ENCODE assay signal across 25 cellular contexts in the genomic region with DNA sequence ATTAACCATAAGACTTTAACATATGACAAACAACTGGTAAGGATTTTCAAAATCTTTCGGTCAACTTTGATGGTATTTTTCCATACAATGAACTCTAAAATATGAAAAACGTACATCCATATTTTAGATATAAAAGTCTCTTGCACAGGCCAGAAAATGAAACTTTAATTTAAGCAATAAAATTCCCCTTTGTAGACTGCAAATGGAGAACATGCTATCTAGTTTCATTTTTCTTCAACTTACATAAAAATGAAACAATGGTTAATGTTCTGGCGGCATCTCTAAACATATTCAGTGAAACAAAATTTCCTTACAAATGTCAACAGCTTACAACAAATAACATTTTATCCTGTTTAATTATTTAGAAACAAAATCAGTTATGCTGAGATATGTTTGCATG.
DNase-seq lines count a peak whose midpoint lies in the region; ATAC-seq and TF ChIP-seq lines count a peak whose summit lies in the region.
"Had no signal": no experiment of that assay in that cellular context is flagged by ENCODE, and none has a peak within 500 bp of the region (broad histone marks: within the 10 kb centered on the region; RNA-seq: fewer than 3 reads in every experiment).

No MANE protein-coding gene starts in this region.

- no peaks in the 10 kb centered on the region for H3K27me3 Mint-ChIP-seq in activated T-cell treated with anti-CD3 and anti-CD28 coated beads, Interleukin-2, amount 50 U/mL, for 72 hours (ENCODE audit: low read depth)
- H3K27me3 Mint-ChIP-seq in T-cell (no peaks in the 10 kb centered on the region), WTC11 (ENCODE audit: low read depth) (no peaks in the 10 kb centered on the region)
- H3K27me3 Mint-ChIP-seq: activated CD8-positive, alpha-beta memory T cell treated with anti-CD3 and anti-CD28 coated beads, Interleukin-2, amount 10 ng/mL, durations not matched to agents 7 days and 5 days had no signal

- TF ChIP-seq CTCF in dorsolateral prefrontal cortex (IDR thresholded peaks at IDR 0.05 in 54 of 56, conservative IDR thresholded peaks at IDR 0.05 in 2 of 56; ENCODE audit: low read depth in 1 of 56, partially characterized antibody in 56 of 56) (no peak), WTC11 (IDR thresholded peaks at IDR 0.05) (no peak)

- CTCF ChIA-PET in T-cell (lab: Charles Lee): interaction anchor here in 1 of 2 donors (0.7 to 1.2 kb wide), 3 partner anchors 14 to 89 kb away, joined by 3 to 4 read pairs (median 3); no protein-coding TSS in a partner anchor
- CTCF ChIA-PET in WTC11 (lab: Charles Lee): no interaction called here

- H3K4me3 ChIP-seq in dorsolateral prefrontal cortex: peak overlapping the region in 1 of 59 donors; percentile 12
- H3K4me3 ChIP-seq: cardiac muscle cell, HAP-1, Peyer's patch, right lobe of liver had no signal

- peak overlapping the region; percentile 89 for H3K27ac Mint-ChIP-seq in activated T-cell treated with anti-CD3 and anti-CD28 coated beads, Interleukin-2, amount 50 U/mL, for 72 hours
- H3K27ac Mint-ChIP-seq in T-cell (peak overlapping the region; percentile 84 to 86), WTC11 (no peak overlapping the region)

- peaks cover 52% of the 10 kb centered on the region for H3K4me1 Mint-ChIP-seq in activated T-cell treated with anti-CD3 and anti-CD28 coated beads, Interleukin-2, amount 50 U/mL, for 72 hours (ENCODE audit: low read depth)
- H3K4me1 Mint-ChIP-seq in T-cell: peaks cover 30 to 47% (median 30%) of the 10 kb centered on the region in 3 donors
- H3K4me1 Mint-ChIP-seq in WTC11: no peaks in the 10 kb centered on the region

- H3K27ac ChIP-seq in dorsolateral prefrontal cortex (peak overlapping the region in 45 of 59 donors; percentile 0 to 92 (median 56)), substantia nigra (ENCODE audit: low read depth, low read length, poor library complexity, severe bottlenecking) (peak overlapping the region; percentile 26)
- H3K27ac ChIP-seq: cardiac muscle cell, Peyer's patch had no signal

- H3K9me3 Mint-ChIP-seq in activated T-cell treated with anti-CD3 and anti-CD28 coated beads, Interleukin-2, amount 50 U/mL, for 72 hours: no peaks in the 10 kb centered on the region
- H3K9me3 Mint-ChIP-seq in T-cell: no peaks in the 10 kb centered on the region
- H3K9me3 Mint-ChIP-seq in WTC11: no peaks in the 10 kb centered on the region
- H3K9me3 Mint-ChIP-seq: neural crest cell had no signal

- H3K27me3 ChIP-seq in dorsolateral prefrontal cortex: no peaks in the 10 kb centered on the region
- H3K27me3 ChIP-seq: BE2C, cardiac muscle cell, Peyer's patch, right lobe of liver had no signal

- peaks cover 25 to 49% of the 10 kb centered on the region in 2 donors for H3K36me3 Mint-ChIP-seq in activated T-cell treated with anti-CD3 and anti-CD28 coated beads, Interleukin-2, amount 50 U/mL, for 72 hours (ENCODE audit: insufficient read depth in 2 of 2)
- H3K36me3 Mint-ChIP-seq in T-cell: peaks cover 45% of the 10 kb centered on the region
- no peaks in the 10 kb centered on the region for H3K36me3 Mint-ChIP-seq in WTC11

- no peak overlapping the region for H3K4me3 Mint-ChIP-seq in activated T-cell treated with anti-CD3 and anti-CD28 coated beads, Interleukin-2, amount 50 U/mL, for 72 hours
- H3K4me3 Mint-ChIP-seq in T-cell (no peak overlapping the region), WTC11 (no peak overlapping the region)
- H3K4me3 Mint-ChIP-seq: activated CD8-positive, alpha-beta memory T cell treated with anti-CD3 and anti-CD28 coated beads, Interleukin-2, amount 10 ng/mL, durations not matched to agents 7 days and 5 days; neural crest cell had no signal

- intact Hi-C loops in dorsolateral prefrontal cortex (cut with DNase I): no loop called here

- POLR2A ChIA-PET in T-cell (lab: Charles Lee): interaction anchor here in 1 of 2 donors (0.6 kb wide), 2 partner anchors 77 to 92 kb away, joined by 3 to 6 read pairs; no protein-coding TSS in a partner anchor
- POLR2A ChIA-PET in WTC11 (lab: Charles Lee): no interaction called here

- no peak for DNase-seq in activated T-cell treated with anti-CD3 and anti-CD28 coated beads, Interleukin-2, amount 50 U/mL, for 72 hours
- no peak for DNase-seq in activated T-cell treated with anti-CD3 and anti-CD28 coated beads, Interleukin-2, amount 50 U/mL, for 48 hours
- no peak for DNase-seq in T-cell
- DNase-seq in dorsolateral prefrontal cortex: no peak
- DNase-seq in substantia nigra (lab: John Stamatoyannopoulos, UW): no peak
- no peak for DNase-seq in NCI-H345 treated with DMSO at 0.1 percent for 48 hours (lab: John Stamatoyannopoulos, UW; ENCODE audit: unreplicated experiment)
- no peak for DNase-seq in WTC11 (ENCODE audit: low spot score)
- no peak for DNase-seq in A172 (ENCODE audit: low spot score)
- DNase-seq: activated CD8-positive, alpha-beta memory T cell treated with anti-CD3 and anti-CD28 coated beads, Interleukin-2, amount 10 ng/mL, durations not matched to agents 7 days and 5 days; activated effector memory CD4-positive, alpha-beta T cell treated with Interleukin-2 at 50 U/mL for 16 hours; BE2C; islet precursor cell; midbrain; NCI-H1694; NCI-H2171; NCI-H524 treated with DMSO at 0.1 percent for 48 hours; Peyer's patch; posterior cingulate gyrus; right lobe of liver; SIG-M5; stimulated activated CD4-positive, alpha-beta T cell treated with anti-CD3 and anti-CD28 coated beads, Interleukin-4, amount 100 ng/mL, for 4 hours; trophoblast cell had no signal

- ATAC-seq in activated T-cell treated with anti-CD3 and anti-CD28 coated beads, Interleukin-2, amount 50 U/mL, for 72 hours (replicated peaks in 1 of 2): no peak
- no peak for ATAC-seq in T-cell (replicated peaks in 1 of 4)
- ATAC-seq in WTC11: no peak
- ATAC-seq: activated CD8-positive, alpha-beta memory T cell treated with anti-CD3 and anti-CD28 coated beads, Interleukin-2, amount 10 ng/mL, durations not matched to agents 7 days and 5 days had no signal

TF ChIP-seq in WTC11, 78 proteins besides CTCF, POLR2A, EP300 and RAD21:
- TF ChIP-seq NFYB (CRISPR knock-in tag; conservative IDR thresholded peaks at IDR 0.05; ENCODE audit: low read depth) (no peak), FOXJ3 (CRISPR knock-in tag; IDR thresholded peaks at IDR 0.05; ENCODE audit: borderline replicate concordance) (no peak), ATF2 (CRISPR knock-in tag; IDR thresholded peaks at IDR 0.05; ENCODE audit: borderline replicate concordance, low read depth) (no peak)
TF ChIP-seq in WTC11: peak in this region for 0.
